In the genomic region with DNA sequence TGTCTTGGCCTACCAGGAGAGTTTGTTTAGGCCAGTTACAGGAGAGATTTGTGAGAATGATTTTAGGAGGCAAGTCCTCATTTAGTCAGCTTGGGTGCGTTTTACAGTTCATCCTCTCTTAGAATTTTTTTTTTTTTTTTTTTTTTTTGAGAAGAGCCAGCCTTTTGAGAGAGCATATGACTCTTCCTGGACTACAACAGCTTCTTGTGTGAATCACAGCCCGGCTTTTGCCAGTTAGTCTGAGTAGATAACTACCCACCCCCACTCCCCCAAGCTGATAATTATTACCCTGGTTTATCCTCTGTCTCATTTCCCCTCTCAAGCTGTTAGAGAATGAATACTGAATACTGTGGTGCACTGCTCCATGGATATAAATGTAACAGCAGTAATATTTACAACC, we compare ENCODE assay signal across 8 cellular contexts. TPM values are rescaled to one million over a fixed set of nuclear protein-coding genes. Genes with fewer than 3 reads are reported as not detected.
DNase-seq lines count a peak whose midpoint lies in the region; ATAC-seq and TF ChIP-seq lines count a peak whose summit lies in the region.

No MANE protein-coding gene starts in this region.

- no peak overlapping the region for H2AFZ ChIP-seq in PC-9

- peaks cover 87% of the 10 kb centered on the region for H3K4me1 Mint-ChIP-seq in central memory CD8-positive, alpha-beta T cell

- H3K4me2 ChIP-seq in PC-9, result peak overlapping the region; percentile 94

- peaks cover 77% of the 10 kb centered on the region for H3F3A ChIP-seq in PC-9 (ENCODE audit: insufficient read depth, low read depth)

- CTCF ChIA-PET in PC-9 (lab: Charles Lee), result interaction anchor here (0.6 to 2.3 kb wide), 3 partner anchors 10 to 110 kb away, joined by 4 to 13 read pairs (median 6); no protein-coding TSS in a partner anchor

- peaks cover 8% of the 10 kb centered on the region for H4K20me1 ChIP-seq in PC-9 (ENCODE audit: insufficient read depth)

- no peaks in the 10 kb centered on the region for H3K9me3 ChIP-seq in PC-9 (ENCODE audit: insufficient read depth, low read depth)
- H3K9me3 ChIP-seq in mesodermal cell (ENCODE audit: control insufficient read depth, low read length), result no peaks in the 10 kb centered on the region

- ATAC-seq in central memory CD8-positive, alpha-beta T cell (replicated peaks; ENCODE audit: extremely low read depth, poor library complexity, severe bottlenecking), result no peak

- TF ChIP-seq CTCF in PC-9 (conservative IDR thresholded peaks at IDR 0.05), result no peak

- H3K4me1 ChIP-seq in PC-9 (replicated peaks; ENCODE audit: insufficient read depth) (peaks cover 68% of the 10 kb centered on the region), mesodermal cell (ENCODE audit: control insufficient read depth, insufficient read depth, low read length, poor library complexity, severe bottlenecking) (peaks cover 46% of the 10 kb centered on the region), urinary bladder (ENCODE audit: insufficient read depth) (no peaks in the 10 kb centered on the region)

- peak overlapping the region; percentile 89 for H3K4me3 Mint-ChIP-seq in central memory CD8-positive, alpha-beta T cell

- no peaks in the 10 kb centered on the region for H3K27me3 Mint-ChIP-seq in central memory CD8-positive, alpha-beta T cell

- H3K27ac Mint-ChIP-seq in central memory CD8-positive, alpha-beta T cell (ENCODE audit: low read depth), result peak overlapping the region; percentile 98

- 100% methylated on average over 1 of the region's 2 CpGs; no CpG with 5 or more reads in 1 of the 2 experiments for WGBS in mesodermal cell (ENCODE audit: insufficient coverage in 2 of 2), 2 experiments
- WGBS in urinary bladder, result 2% methylated on average over 2 of the region's 2 CpGs

- peak; percentile 12 for DNase-seq in NCI-H146 (lab: John Stamatoyannopoulos, UW)
- DNase-seq in NCI-H146 treated with DMSO at 0.1 percent for 48 hours (lab: John Stamatoyannopoulos, UW; ENCODE audit: unreplicated experiment), result no peak
- DNase-seq in PC-9, result no peak
- DNase-seq in central memory CD8-positive, alpha-beta T cell (ENCODE audit: low spot score in 2 of 2), result no peak
- DNase-seq in GM19240 (ENCODE audit: insufficient read length, low spot score), result no peak
- no peak for DNase-seq in ecto neural progenitor cell (ENCODE audit: low spot score)

- H3K4me3 ChIP-seq in PC-9 (peak overlapping the region; percentile 47), mesodermal cell (ENCODE audit: extremely low read depth, insufficient read depth, low read length, poor library complexity, severe bottlenecking) (peak overlapping the region; percentile 3), urinary bladder (ENCODE audit: low read depth, low read length) (peak overlapping the region; percentile 18)

- no peaks in the 10 kb centered on the region for H3K27me3 ChIP-seq in PC-9 (ENCODE audit: insufficient read depth, low read depth)

- peaks cover 97% of the 10 kb centered on the region for H3K79me2 ChIP-seq in PC-9 (ENCODE audit: low read depth)

- peak overlapping the region; percentile 98 for H3K27ac ChIP-seq in PC-9
- peak overlapping the region; percentile 78 for H3K27ac ChIP-seq in mesodermal cell (ENCODE audit: low read depth, low read length, severe bottlenecking)
- H3K27ac ChIP-seq in urinary bladder (ENCODE audit: low read depth), result peak overlapping the region; percentile 85

- no peaks in the 10 kb centered on the region for H3K9me3 Mint-ChIP-seq in central memory CD8-positive, alpha-beta T cell

- intact Hi-C loops in PC-9 (cut with micrococcal nuclease; ENCODE audit: unreplicated experiment), result loop anchor here (2.0 kb wide), 1 partner anchor 263 kb away; no protein-coding TSS in a partner anchor

- no TSS peak for BruUV-seq in PC-9 (replicated peaks; lab: Mats Ljungman, UMichigan)

- peaks cover 50% of the 10 kb centered on the region for H3K36me3 Mint-ChIP-seq in central memory CD8-positive, alpha-beta T cell (ENCODE audit: insufficient read depth)

- peaks cover 35% of the 10 kb centered on the region for H3K36me3 ChIP-seq in PC-9 (ENCODE audit: low read depth)
- H3K36me3 ChIP-seq in mesodermal cell (ENCODE audit: control insufficient read depth, insufficient read depth, low read length), result peaks cover 44% of the 10 kb centered on the region
- peaks cover 2% of the 10 kb centered on the region for H3K36me3 ChIP-seq in urinary bladder (ENCODE audit: insufficient read depth)

- POLR2A ChIA-PET in PC-9 (lab: Charles Lee; ENCODE audit: unreplicated experiment), result interaction anchor here (0.6 to 1.9 kb wide), 6 partner anchors 10 to 121 kb away, joined by 3 to 17 read pairs (median 5); no protein-coding TSS in a partner anchor

- no peaks in the 10 kb centered on the region for H3K9me2 ChIP-seq in PC-9 (ENCODE audit: insufficient read depth)

RNA-seq across cellular contexts. Expression of a gene that starts 7.8 kb away (rescaled TPM):
- total RNA-seq in PC-9 (2021), result 105 and 120 TPM in 2 replicates
- polyA plus RNA-seq in mesodermal cell (2013, experiment 1 of 2), result 45.4 TPM
- 37.3 TPM for polyA plus RNA-seq in mesodermal cell (2013, experiment 2 of 2)
- 210 TPM for total RNA-seq in urinary bladder
- 29.9 TPM for polyA plus RNA-seq in urinary bladder
